27 cellular contexts compared by ENCODE assay signal in genomic region chr1:215797859-215798258, GRCh38.
"Had no signal": no experiment of that assay in that cellular context is flagged by ENCODE, and none has a peak within 500 bp of the region (broad histone marks: within the 10 kb centered on the region; RNA-seq: fewer than 3 reads in every experiment).

No MANE protein-coding gene starts in this region.

- H3K9me3 ChIP-seq: gastrocnemius medialis, left ventricle myocardium inferior, mucosa of descending colon, ovary, thyroid gland, upper lobe of left lung, vagina had no signal

- H3K4me1 ChIP-seq: breast epithelium, gastrocnemius medialis, left ventricle myocardium inferior, right lobe of liver, thyroid gland, upper lobe of left lung, vagina had no signal

- H3K27ac ChIP-seq: breast epithelium, gastrocnemius medialis, left ventricle myocardium inferior, ovary, right lobe of liver, thyroid gland, upper lobe of left lung, vagina had no signal

- H3K36me3 ChIP-seq: breast epithelium, gastrocnemius medialis, left ventricle myocardium inferior, ovary, right lobe of liver, thyroid gland, upper lobe of left lung, vagina had no signal

- H3K4me3 ChIP-seq: breast epithelium, gastrocnemius medialis, left ventricle myocardium inferior, mucosa of descending colon, ovary, right lobe of liver, thyroid gland, upper lobe of left lung, vagina had no signal

- H3K27me3 ChIP-seq: breast epithelium, gastrocnemius medialis, ovary, right lobe of liver, thyroid gland, upper lobe of left lung, vagina had no signal

- DNase-seq: activated B cell treated with CpG ODN at 0.5 μM for 24 hours; activated CD4-positive, alpha-beta T cell treated with anti-CD3 and anti-CD28 coated beads, Interleukin-2, amount 50 U/mL, for 1 hour; activated CD8-positive, alpha-beta T cell treated with anti-CD3 and anti-CD28 coated beads for 36 hours; activated gamma-delta T cell treated with Interleukin-2 at 50 U/mL for 16 hours; activated naive CD8-positive, alpha-beta T cell treated with anti-CD3 and anti-CD28 coated beads, Interleukin-2, amount 50 U/mL, for 24 hours; activated T-cell treated with anti-CD3 and anti-CD28 coated beads, Interleukin-2, amount 50 U/mL, for 4 hours; amygdala; endodermal cell; gastrocnemius medialis; glutamatergic neuron; islet precursor cell; left ventricle myocardium inferior; mucosa of descending colon; naive B cell; ovary; right lobe of liver; small intestine; stimulated activated CD4-positive, alpha-beta T cell treated with anti-CD3 and anti-CD28 coated beads, Interleukin-1b, Interleukin-23, amount 100 ng/mL, for 48 hours; stimulated activated CD4-positive, alpha-beta T cell treated with anti-CD3 and anti-CD28 coated beads, Interleukin-4, amount 100 ng/mL, for 4 hours; stimulated activated CD8-positive, alpha-beta memory T cell treated with anti-CD3 and anti-CD28 coated beads, Interleukin-4, amount 100 ng/mL, for 48 hours; stimulated activated naive CD8-positive, alpha-beta T cell treated with anti-CD3 and anti-CD28 coated beads, Interleukin-15, amount 100 ng/mL, for 72 hours; T-helper 1 cell; T1000; thyroid gland; upper lobe of left lung had no signal
